ENCODE assay signal across 9 cellular contexts in genomic region chr6:119147101-119148053, GRCh38.
DNase-seq lines count a peak whose midpoint lies in the region; ATAC-seq, FAIRE-seq and TF ChIP-seq lines count a peak whose summit lies in the region.
"Had no signal": no experiment of that assay in that cellular context is flagged by ENCODE, and none has a peak within 500 bp of the region (broad histone marks: within the 10 kb centered on the region; RNA-seq: fewer than 3 reads in every experiment).

No MANE protein-coding gene starts in this region.

- DNase-seq in AG10803 (ENCODE audit: low read depth) = peak; percentile 92
- peak; percentile 34 for DNase-seq in SHP77 treated with DMSO at 0.1 percent for 48 hours (lab: John Stamatoyannopoulos, UW)
- peak; percentile 89 to 92 (median 91) for DNase-seq in K562 (ENCODE audit: extremely low read depth in 1 of 4, low spot score in 3 of 4)
- peak; percentile 98 for DNase-seq in mesenchymal stem cell
- peak; percentile 47 for DNase-seq in thoracic aorta (ENCODE audit: low spot score)
- DNase-seq in neural progenitor cell (ENCODE audit: low spot score) = no peak

- peak overlapping the region; percentile 29 for H3K4me3 ChIP-seq in AG10803 (ENCODE audit: low read length)
- H3K4me3 ChIP-seq in K562 = no peak overlapping the region
- H3K4me3 ChIP-seq in mesenchymal stem cell (ENCODE audit: insufficient read depth in 1 of 2, low read depth in 1 of 2, low read length in 2 of 2) = peak overlapping the region in 1 of 2 experiments; percentile 76
- H3K4me3 ChIP-seq in thoracic aorta = no peak overlapping the region
- H3K4me3 ChIP-seq in neural progenitor cell = no peak overlapping the region

- H2AFZ ChIP-seq in K562 (ENCODE audit: low read depth, low read length) (peak overlapping the region; percentile 78), mesenchymal stem cell (ENCODE audit: low read depth, low read length) (no peak overlapping the region), neural progenitor cell (replicated peaks) (no peak overlapping the region)

- H3K9me1 ChIP-seq in K562 (ENCODE audit: control insufficient read depth, insufficient read depth, low read length) = no peaks in the 10 kb centered on the region

- H3K27ac ChIP-seq in K562 (ENCODE audit: extremely low read depth, low read depth, low read length) (peak overlapping the region; percentile 85), mesenchymal stem cell (ENCODE audit: low read length, poor library complexity, severe bottlenecking) (peak overlapping the region; percentile 70), thoracic aorta (peak overlapping the region; percentile 62 to 64), neural progenitor cell (no peak overlapping the region)

- no peaks in the 10 kb centered on the region for H3K79me2 ChIP-seq in K562 (ENCODE audit: control insufficient read depth, insufficient read depth, low read length)
- H3K79me2 ChIP-seq in neural progenitor cell (ENCODE audit: low read depth) = no peaks in the 10 kb centered on the region

- H3K36me3 Mint-ChIP-seq in neural progenitor cell = no peaks in the 10 kb centered on the region

- TF ChIP-seq RAD21 in K562 (CRISPR knock-in tag; conservative IDR thresholded peaks at IDR 0.05 in 1 of 2, IDR thresholded peaks at IDR 0.05 in 1 of 2) = peak in 1 of 2 experiments; percentile 15; a peak in 1 of 4 replicates

- no peak overlapping the region for H3K14ac ChIP-seq in mesenchymal stem cell (ENCODE audit: low read length in 2 of 2)

- peak overlapping the region in 1 of 2 experiments; percentile 83 for H3K4ac ChIP-seq in mesenchymal stem cell (ENCODE audit: low read depth in 1 of 2, low read length in 2 of 2)

- no peak overlapping the region for H2BK5ac ChIP-seq in mesenchymal stem cell (ENCODE audit: low read depth, low read length, poor library complexity, severe bottlenecking)

- H3K27ac Mint-ChIP-seq in neural progenitor cell = no peak overlapping the region

- no peaks in the 10 kb centered on the region for H4K20me1 ChIP-seq in K562 (replicated peaks; ENCODE audit: control insufficient read depth, insufficient read depth, low read length)
- no peaks in the 10 kb centered on the region for H4K20me1 ChIP-seq in neural progenitor cell (ENCODE audit: low read depth)

- H3K4me1 Mint-ChIP-seq in neural progenitor cell = peaks cover 6% of the 10 kb centered on the region

- no peak overlapping the region for H3K23ac ChIP-seq in mesenchymal stem cell (ENCODE audit: low read length in 2 of 2)

- peak overlapping the region; percentile 80 to 86 for H3K18ac ChIP-seq in mesenchymal stem cell (ENCODE audit: low read depth in 1 of 2, low read length in 2 of 2)

- H3K9me3 Mint-ChIP-seq in neural progenitor cell = no peaks in the 10 kb centered on the region
- H3K9me3 Mint-ChIP-seq: nephron had no signal

- peaks cover 23 to 39% of the 10 kb centered on the region in 2 experiments for H3K4me1 ChIP-seq in K562 (replicated peaks in 1 of 2; ENCODE audit: control insufficient read depth in 2 of 2, insufficient read depth in 2 of 2, low read length in 2 of 2)
- peaks cover 13% of the 10 kb centered on the region for H3K4me1 ChIP-seq in mesenchymal stem cell (ENCODE audit: control insufficient read depth, insufficient read depth, low read depth, low read length)
- peaks cover 5 to 24% of the 10 kb centered on the region in 2 donors for H3K4me1 ChIP-seq in thoracic aorta (ENCODE audit: control insufficient read depth in 1 of 2, low read depth in 2 of 2)
- H3K4me1 ChIP-seq in neural progenitor cell = no peaks in the 10 kb centered on the region

- CTCF ChIA-PET in K562 (lab: Yijun Ruan, JAX; ENCODE audit: low intra/inter-chr PET ratio) = no interaction called here

- BruUV-seq in K562 (replicated peaks; lab: Mats Ljungman, UMichigan) = no TSS peak

- no peaks in the 10 kb centered on the region for H3K79me1 ChIP-seq in mesenchymal stem cell (replicated peaks; ENCODE audit: low read length, poor library complexity, severe bottlenecking)

- ATAC-seq in GM18909 (IDR thresholded peaks at IDR 0.05; ENCODE audit: poor library complexity, unreplicated experiment) (peak; percentile 98), HG03097 (IDR thresholded peaks at IDR 0.05; ENCODE audit: low FRiP score, unreplicated experiment) (peak; percentile 98), K562 (peak; percentile 83), thoracic aorta (ENCODE audit: insufficient number of reproducible peaks, low FRiP score, low read depth) (peak; percentile 80)

- H3K27me3 ChIP-seq in K562 (ENCODE audit: control insufficient read depth in 2 of 2, insufficient read depth in 2 of 2, low read length in 2 of 2) (no peaks in the 10 kb centered on the region), mesenchymal stem cell (ENCODE audit: control insufficient read depth in 1 of 2, insufficient read depth in 1 of 2, low read length in 2 of 2) (no peaks in the 10 kb centered on the region), thoracic aorta (replicated peaks; ENCODE audit: insufficient read depth) (no peaks in the 10 kb centered on the region), neural progenitor cell (no peaks in the 10 kb centered on the region)

- H2BK12ac ChIP-seq in mesenchymal stem cell (ENCODE audit: low read length in 2 of 2) = peak overlapping the region; percentile 98 to 99

- no peaks in the 10 kb centered on the region for H3K36me3 ChIP-seq in K562 (ENCODE audit: control insufficient read depth, insufficient read depth, low read length)
- no peaks in the 10 kb centered on the region for H3K36me3 ChIP-seq in mesenchymal stem cell (ENCODE audit: control insufficient read depth in 1 of 2, insufficient read depth in 2 of 2, low read depth in 1 of 2, low read length in 2 of 2)
- H3K36me3 ChIP-seq in thoracic aorta = no peaks in the 10 kb centered on the region
- no peaks in the 10 kb centered on the region for H3K36me3 ChIP-seq in neural progenitor cell

- peak; percentile 87 for TF ChIP-seq EP300 in K562 (IDR thresholded peaks at IDR 0.05; ENCODE audit: low read length)

- no peak overlapping the region for H3K4me3 Mint-ChIP-seq in neural progenitor cell
- H3K4me3 Mint-ChIP-seq: nephron had no signal

- no peaks in the 10 kb centered on the region for H3F3A ChIP-seq in neural progenitor cell (ENCODE audit: low read depth)

- H3K9ac ChIP-seq in K562 (ENCODE audit: insufficient read depth in 1 of 2, low read depth in 2 of 2, low read length in 2 of 2) (peak overlapping the region; percentile 49 to 59; a peak in 3 of 4 replicates), mesenchymal stem cell (ENCODE audit: low read length) (peak overlapping the region; percentile 90), neural progenitor cell (no peak overlapping the region)

- FAIRE-seq in K562 (lab: Jason Lieb, UNC) = peak; percentile 92

- H2BK15ac ChIP-seq in mesenchymal stem cell (ENCODE audit: low read depth, poor library complexity, severe bottlenecking) = peak overlapping the region; percentile 26

- H3K27me3 Mint-ChIP-seq in neural progenitor cell (ENCODE audit: insufficient read depth, low read depth) = no peaks in the 10 kb centered on the region

- H2AK5ac ChIP-seq in mesenchymal stem cell (ENCODE audit: low read length, severe bottlenecking) = peak overlapping the region; percentile 71

- H3K4me2 ChIP-seq in K562 (ENCODE audit: insufficient read depth, low read length) (peak overlapping the region; percentile 70), mesenchymal stem cell (ENCODE audit: low read length, poor library complexity, severe bottlenecking) (peak overlapping the region; percentile 14), neural progenitor cell (no peak overlapping the region)

- POLR2A ChIA-PET in K562 (lab: Yijun Ruan, JAX) = interaction anchor here (0.5 to 3.6 kb wide), 5 partner anchors 10 to 1437 kb away, joined by 3 to 25 read pairs (median 4); no protein-coding TSS in a partner anchor

- TF ChIP-seq POLR2A in K562 (conservative IDR thresholded peaks at IDR 0.05) = no peak

- peak overlapping the region; percentile 64 for H4K91ac ChIP-seq in mesenchymal stem cell (ENCODE audit: low read length)

- TF ChIP-seq CTCF in AG10803 (conservative IDR thresholded peaks at IDR 0.05; ENCODE audit: low read length) = no peak
- TF ChIP-seq CTCF in K562 (IDR thresholded peaks at IDR 0.05 in 2 of 3, conservative IDR thresholded peaks at IDR 0.05 in 1 of 3; ENCODE audit: insufficient read depth in 2 of 3, low read depth in 1 of 3, low read length in 3 of 3) = no peak
- TF ChIP-seq CTCF in thoracic aorta (IDR thresholded peaks at IDR 0.05) = no peak
- no peak for TF ChIP-seq CTCF in neural progenitor cell (IDR thresholded peaks at IDR 0.05)

- H3K9me3 ChIP-seq in K562 (replicated peaks; ENCODE audit: control insufficient read depth, insufficient read depth, low read depth, low read length) (peaks cover 4% of the 10 kb centered on the region; the same call in 1 of the 2 replicates), mesenchymal stem cell (ENCODE audit: control insufficient read depth, low read length) (no peaks in the 10 kb centered on the region), thoracic aorta (no peaks in the 10 kb centered on the region), neural progenitor cell (ENCODE audit: low read depth) (no peaks in the 10 kb centered on the region)

- H2BK120ac ChIP-seq in mesenchymal stem cell (ENCODE audit: low read depth, low read length) = peak overlapping the region; percentile 91

- H4K8ac ChIP-seq in mesenchymal stem cell (ENCODE audit: low read length) = no peak overlapping the region

- 5% methylated on average over 6 of the region's 6 CpGs for WGBS in K562 (ENCODE audit: insufficient coverage, low coverage, missing lambda C conversion rate)
- 20% methylated on average over 5 of the region's 6 CpGs for WGBS in mesenchymal stem cell

- in situ Hi-C loops in K562 (cut with MboI) = no loop called here

- intact Hi-C loops in K562 (cut with micrococcal nuclease) = loop anchor here (5.0 to 10.0 kb wide), 5 partner anchors 200 to 917 kb away; partner anchors contain the start of gene MAN1A1

TF ChIP-seq in K562, 482 proteins besides CTCF, POLR2A, EP300 and RAD21 (continues in another document):
- TF ChIP-seq PREB (CRISPR knock-in tag; IDR thresholded peaks at IDR 0.05) = 0 out of 2 replicates have a peak, but pooled peaks have one; percentile 59
- peak; percentile 69 to 86; a peak in 3 of 4 replicates for TF ChIP-seq TRIM24 (IDR thresholded peaks at IDR 0.05)
- TF ChIP-seq HDAC1 (IDR thresholded peaks at IDR 0.05) = 0 out of 4 replicates have a peak, but pooled peaks of 1 of the 2 experiments have one; percentile 40
- peak; percentile 64; the same call in 1 of the 2 replicates for TF ChIP-seq SMARCC2 (IDR thresholded peaks at IDR 0.05; ENCODE audit: low read depth)
- TF ChIP-seq CEBPG (CRISPR knock-in tag; IDR thresholded peaks at IDR 0.05) = no peak
- TF ChIP-seq CEBPG (tag; conservative IDR thresholded peaks at IDR 0.05 in 1 of 2, IDR thresholded peaks at IDR 0.05 in 1 of 2) = no peak
